In genomic region chr12:81329088-81329487, GRCh38 we compare ENCODE assay signal across 8 cellular contexts.
DNase-seq lines count a peak whose midpoint lies in the region; ATAC-seq and TF ChIP-seq lines count a peak whose summit lies in the region.

No MANE protein-coding gene starts in this region.

- H3K4me3 ChIP-seq in AG09309 (ENCODE audit: control insufficient read depth, low read depth, low read length) (no peak overlapping the region), astrocyte of the spinal cord (ENCODE audit: low read depth, low read length) (no peak overlapping the region)

- DNase-seq in AG09309 (ENCODE audit: low read depth) = no peak
- no peak for DNase-seq in astrocyte of the spinal cord (ENCODE audit: low read depth, low spot score)
- no peak for DNase-seq in hippocampal formation (lab: John Stamatoyannopoulos, UW)
- DNase-seq in naive thymus-derived CD8-positive, alpha-beta T cell = no peak
- no peak for DNase-seq in posterior cingulate gyrus
- no peak for DNase-seq in DMS79 treated with DMSO at 0.1 percent for 48 hours (lab: John Stamatoyannopoulos, UW)

- no peak overlapping the region for H3K4me3 Mint-ChIP-seq in naive thymus-derived CD8-positive, alpha-beta T cell

- in situ Hi-C loops in astrocyte of the spinal cord (cut with HindIII; ENCODE audit: low sequenced_read_pairs) = no loop called here

- H3K27me3 Mint-ChIP-seq in naive thymus-derived CD8-positive, alpha-beta T cell = no peaks in the 10 kb centered on the region

- H3K36me3 Mint-ChIP-seq in naive thymus-derived CD8-positive, alpha-beta T cell = no peaks in the 10 kb centered on the region

- intact Hi-C loops in posterior cingulate gyrus (cut with DNase I) = no loop called here

- peak; percentile 62 for ATAC-seq in GM19328 (IDR thresholded peaks at IDR 0.05; ENCODE audit: unreplicated experiment)
- peak; percentile 81 for ATAC-seq in HG03521 (IDR thresholded peaks at IDR 0.05; ENCODE audit: unreplicated experiment)
- ATAC-seq in naive thymus-derived CD8-positive, alpha-beta T cell = no peak

- H3K4me1 Mint-ChIP-seq in naive thymus-derived CD8-positive, alpha-beta T cell = no peaks in the 10 kb centered on the region

- peak; percentile 27 for TF ChIP-seq CTCF in AG09309 (IDR thresholded peaks at IDR 0.05; ENCODE audit: control insufficient read depth, insufficient read depth, low read depth, low read length, missing control alignments)
- TF ChIP-seq CTCF in astrocyte of the spinal cord (IDR thresholded peaks at IDR 0.05; ENCODE audit: low read depth, low read length) = peak; percentile 45

- peak overlapping the region in 1 of 10 donors; percentile 40 for H3K27ac Mint-ChIP-seq in naive thymus-derived CD8-positive, alpha-beta T cell

- POLR2A ChIA-PET in naive thymus-derived CD8-positive, alpha-beta T cell (lab: Charles Lee) = no interaction called here

- peaks cover 0 to 3% (median 0%) of the 10 kb centered on the region in 9 donors for H3K9me3 Mint-ChIP-seq in naive thymus-derived CD8-positive, alpha-beta T cell

Comparison
In these comparisons a context has a peak if more than half of its experiments do, and no peak if none do; other contexts are left out.
1. ATAC-seq: peak in GM19328 (single experiment) and HG03521 (single experiment); none in naive thymus-derived CD8-positive, alpha-beta T cell (0 of 2).